In genomic region chr15:55133972-55134371, GRCh38 we compare ENCODE assay signal across 18 cellular contexts.
DNase-seq lines count a peak whose midpoint lies in the region; ATAC-seq and TF ChIP-seq lines count a peak whose summit lies in the region.
"Had no signal": no experiment of that assay in that cellular context is flagged by ENCODE, and none has a peak within 500 bp of the region (broad histone marks: within the 10 kb centered on the region; RNA-seq: fewer than 3 reads in every experiment).

No MANE protein-coding gene starts in this region.

- H3K27me3 ChIP-seq in GM23338 (ENCODE audit: insufficient read depth) (no peaks in the 10 kb centered on the region), endodermal cell (ENCODE audit: control insufficient read depth, insufficient read depth, low read length, poor library complexity, severe bottlenecking) (no peaks in the 10 kb centered on the region)
- H3K27me3 ChIP-seq: BLaER1 had no signal

- 87 to 92% methylated on average over 2 of the region's 2 CpGs for WGBS in endodermal cell (ENCODE audit: insufficient coverage in 1 of 2, insufficient read length in 1 of 2), 2 experiments

- H3K9me3 ChIP-seq in HEK293 (ENCODE audit: control insufficient read depth, insufficient read depth, low read depth, low read length) (no peaks in the 10 kb centered on the region), endodermal cell (ENCODE audit: control insufficient read depth, low read length) (peaks cover 16% of the 10 kb centered on the region)

- no peaks in the 10 kb centered on the region for H3K9me2 ChIP-seq in GM23338 (ENCODE audit: insufficient read depth)

- H3K27ac ChIP-seq in GM23338 (ENCODE audit: low read depth) (no peak overlapping the region), HEK293 (ENCODE audit: extremely low read depth, low read depth, low read length) (no peak overlapping the region), endodermal cell (ENCODE audit: low read depth, low read length) (no peak overlapping the region)
- H3K27ac ChIP-seq: 22Rv1, BLaER1, C4-2B had no signal

- H3K36me3 ChIP-seq in GM23338 (ENCODE audit: insufficient read depth) = no peaks in the 10 kb centered on the region; the same call in 1 of the 2 replicates
- no peaks in the 10 kb centered on the region for H3K36me3 ChIP-seq in HEK293 (ENCODE audit: control insufficient read depth in 2 of 2, insufficient read depth in 1 of 2, low read length in 2 of 2)
- no peaks in the 10 kb centered on the region for H3K36me3 ChIP-seq in endodermal cell (ENCODE audit: control insufficient read depth, insufficient read depth, low read length)
- H3K36me3 ChIP-seq: BLaER1 had no signal

- no peaks in the 10 kb centered on the region for H3F3A ChIP-seq in GM23338 (replicated peaks; ENCODE audit: low read depth)

- POLR2A ChIA-PET in HEK293 (lab: Yijun Ruan, JAX) = no interaction called here

- H2AFZ ChIP-seq in GM23338 = no peak overlapping the region

- H3K27ac Mint-ChIP-seq in GM23338 (no peak overlapping the region), endodermal cell (no peak overlapping the region)
- H3K27ac Mint-ChIP-seq: B cell; CD4-positive, CD25-positive, alpha-beta regulatory T cell; CD8-positive, alpha-beta T cell; HFFc6 had no signal

- no peak overlapping the region for H3K4me2 ChIP-seq in GM23338
- H3K4me2 ChIP-seq: BLaER1 had no signal

- H4K20me1 ChIP-seq in GM23338 (replicated peaks; ENCODE audit: insufficient read depth) = no peaks in the 10 kb centered on the region
- H4K20me1 ChIP-seq: BLaER1 had no signal

- no peaks in the 10 kb centered on the region for H3K4me1 Mint-ChIP-seq in GM23338
- H3K4me1 Mint-ChIP-seq in endodermal cell = peaks cover 6% of the 10 kb centered on the region
- H3K4me1 Mint-ChIP-seq: B cell; CD4-positive, CD25-positive, alpha-beta regulatory T cell had no signal

- peaks cover 4% of the 10 kb centered on the region for H3K27me3 Mint-ChIP-seq in GM23338 (ENCODE audit: insufficient read depth, low read depth, poor library complexity)
- H3K27me3 Mint-ChIP-seq in endodermal cell (ENCODE audit: insufficient read depth) = peaks cover 4% of the 10 kb centered on the region

- DNase-seq in GM23338 (ENCODE audit: low spot score) (peak; percentile 1), endodermal cell (no peak)
- DNase-seq: Caco-2; CD4-positive, CD25-positive, alpha-beta regulatory T cell; CD8-positive, alpha-beta T cell; DMS153; DND-41; GOT3; HFFc6 had no signal

- ATAC-seq in GM23338 (no peak; the same call in 2 of the 3 replicates), GM18858 (IDR thresholded peaks at IDR 0.05; ENCODE audit: unreplicated experiment) (no peak), GM18907 (IDR thresholded peaks at IDR 0.05; ENCODE audit: unreplicated experiment) (no peak), HG03439 (IDR thresholded peaks at IDR 0.05; ENCODE audit: unreplicated experiment) (no peak)
- ATAC-seq: CD8-positive, alpha-beta T cell; HCT116 had no signal

- H3K9me3 Mint-ChIP-seq in GM23338 (peaks cover 50% of the 10 kb centered on the region), endodermal cell (no peaks in the 10 kb centered on the region)

- no peaks in the 10 kb centered on the region for H3K79me2 ChIP-seq in GM23338 (replicated peaks; ENCODE audit: insufficient read depth)

- H3K4me3 ChIP-seq in GM23338 = no peak overlapping the region
- no peak overlapping the region for H3K4me3 ChIP-seq in HEK293 (ENCODE audit: low read depth, low read length)
- H3K4me3 ChIP-seq in endodermal cell (ENCODE audit: low read length) = peak overlapping the region; percentile 7
- H3K4me3 ChIP-seq: BLaER1 had no signal

- no peak overlapping the region for H3K9ac ChIP-seq in endodermal cell (ENCODE audit: extremely low read depth, low read length, poor library complexity, severe bottlenecking)
- H3K9ac ChIP-seq: BLaER1 had no signal

- H3K36me3 Mint-ChIP-seq in GM23338 (ENCODE audit: low read depth) (peaks cover 3% of the 10 kb centered on the region; the same call in 1 of the 3 replicates), endodermal cell (ENCODE audit: low read depth) (no peaks in the 10 kb centered on the region)
- H3K36me3 Mint-ChIP-seq: CD4-positive, CD25-positive, alpha-beta regulatory T cell; CD8-positive, alpha-beta T cell had no signal

- no peaks in the 10 kb centered on the region for H3K4me1 ChIP-seq in GM23338 (ENCODE audit: insufficient read depth)
- H3K4me1 ChIP-seq in HEK293 (ENCODE audit: control insufficient read depth, insufficient read depth, low read length) = no peaks in the 10 kb centered on the region
- no peaks in the 10 kb centered on the region for H3K4me1 ChIP-seq in endodermal cell (ENCODE audit: control insufficient read depth, insufficient read depth, low read length)
- H3K4me1 ChIP-seq: BLaER1, Caco-2 had no signal

- no peak overlapping the region for H3K4me3 Mint-ChIP-seq in GM23338
- no peak overlapping the region for H3K4me3 Mint-ChIP-seq in endodermal cell
- H3K4me3 Mint-ChIP-seq: B cell; CD4-positive, CD25-positive, alpha-beta regulatory T cell; CD8-positive, alpha-beta T cell; HFFc6 had no signal

- CTCF ChIA-PET in HEK293 (lab: Yijun Ruan, JAX) = no interaction called here

- TF ChIP-seq CTCF in GM23338 (conservative IDR thresholded peaks at IDR 0.05; ENCODE audit: low read depth in 2 of 2) (no peak), HEK293 (tag by site-specific recombination; IDR thresholded peaks at IDR 0.05) (no peak), endodermal cell (conservative IDR thresholded peaks at IDR 0.05) (peak; percentile 59)

TF ChIP-seq in GM23338, 12 proteins besides CTCF, POLR2A, EP300 and RAD21 (continues in another document):
- TF ChIP-seq EZH2phosphoT487 (IDR thresholded peaks at IDR 0.05; ENCODE audit: unreplicated experiment) = no peak

TF ChIP-seq in HEK293, 187 proteins besides CTCF, POLR2A, EP300 and RAD21:
- TF ChIP-seq ZNF677 (tag by site-specific recombination; IDR thresholded peaks at IDR 0.05) (peak; percentile 35; the same call in 1 of the 2 replicates), RBAK (tag by site-specific recombination; IDR thresholded peaks at IDR 0.05) (no peak)
